ENCODE assay signal across 1 cellular context in genomic region chr1:2308844-2309243, GRCh38.
TF ChIP-seq lines count a peak whose summit lies in the region.

No MANE protein-coding gene starts in this region.

TF ChIP-seq in WTC11, 78 proteins besides CTCF, POLR2A, EP300 and RAD21 (continued from another document):
- no peak for TF ChIP-seq PRDM15 (CRISPR knock-in tag; IDR thresholded peaks at IDR 0.05)
- TF ChIP-seq CREM (CRISPR knock-in tag; IDR thresholded peaks at IDR 0.05) = no peak
- TF ChIP-seq ERG (CRISPR knock-in tag; IDR thresholded peaks at IDR 0.05) = no peak
- no peak for TF ChIP-seq MYBL2 (CRISPR knock-in tag; IDR thresholded peaks at IDR 0.05)
- no peak for TF ChIP-seq CDX4 (CRISPR knock-in tag; IDR thresholded peaks at IDR 0.05; ENCODE audit: borderline replicate concordance)
- TF ChIP-seq CREB1 (CRISPR knock-in tag; IDR thresholded peaks at IDR 0.05) = no peak
- TF ChIP-seq ZNF396 (CRISPR knock-in tag; IDR thresholded peaks at IDR 0.05; ENCODE audit: borderline replicate concordance) = no peak
- TF ChIP-seq SOX15 (CRISPR knock-in tag; IDR thresholded peaks at IDR 0.05) = no peak
- no peak for TF ChIP-seq RORB (CRISPR knock-in tag; IDR thresholded peaks at IDR 0.05)
- TF ChIP-seq NR1H2 (CRISPR knock-in tag; IDR thresholded peaks at IDR 0.05) = no peak
